In genomic region chr5:1644810-1645571, GRCh38 we compare ENCODE assay signal across 8 cellular contexts.
DNase-seq lines count a peak whose midpoint lies in the region; ATAC-seq lines count a peak whose summit lies in the region.

No MANE protein-coding gene starts in this region.

- H3K27ac ChIP-seq in substantia nigra (ENCODE audit: low read depth, low read length, poor library complexity, severe bottlenecking), result no peak overlapping the region

- peak; percentile 83 for ATAC-seq in GM21529 (IDR thresholded peaks at IDR 0.05; ENCODE audit: unreplicated experiment)

- DNase-seq in D341Med (ENCODE audit: low spot score) (peak; percentile 89), LoVo (ENCODE audit: low spot score) (peak; percentile 87), SHP77 treated with DMSO at 0.1 percent for 48 hours (lab: John Stamatoyannopoulos, UW) (peak; percentile 72), germinal center (ENCODE audit: low spot score) (peak; percentile 87), occipital lobe (lab: John Stamatoyannopoulos, UW) (peak; percentile 68), substantia nigra (lab: John Stamatoyannopoulos, UW) (peak in 46 of 49 donors; percentile 8 to 83 (median 52))
- peak; percentile 71 for DNase-seq in activated gamma-delta T cell treated with anti-CD3 and anti-CD28 coated beads, Interleukin-2, amount 50 U/mL, for 16 hours (ENCODE audit: low read depth)
